1 cellular context compared by ENCODE assay signal in the genomic region with DNA sequence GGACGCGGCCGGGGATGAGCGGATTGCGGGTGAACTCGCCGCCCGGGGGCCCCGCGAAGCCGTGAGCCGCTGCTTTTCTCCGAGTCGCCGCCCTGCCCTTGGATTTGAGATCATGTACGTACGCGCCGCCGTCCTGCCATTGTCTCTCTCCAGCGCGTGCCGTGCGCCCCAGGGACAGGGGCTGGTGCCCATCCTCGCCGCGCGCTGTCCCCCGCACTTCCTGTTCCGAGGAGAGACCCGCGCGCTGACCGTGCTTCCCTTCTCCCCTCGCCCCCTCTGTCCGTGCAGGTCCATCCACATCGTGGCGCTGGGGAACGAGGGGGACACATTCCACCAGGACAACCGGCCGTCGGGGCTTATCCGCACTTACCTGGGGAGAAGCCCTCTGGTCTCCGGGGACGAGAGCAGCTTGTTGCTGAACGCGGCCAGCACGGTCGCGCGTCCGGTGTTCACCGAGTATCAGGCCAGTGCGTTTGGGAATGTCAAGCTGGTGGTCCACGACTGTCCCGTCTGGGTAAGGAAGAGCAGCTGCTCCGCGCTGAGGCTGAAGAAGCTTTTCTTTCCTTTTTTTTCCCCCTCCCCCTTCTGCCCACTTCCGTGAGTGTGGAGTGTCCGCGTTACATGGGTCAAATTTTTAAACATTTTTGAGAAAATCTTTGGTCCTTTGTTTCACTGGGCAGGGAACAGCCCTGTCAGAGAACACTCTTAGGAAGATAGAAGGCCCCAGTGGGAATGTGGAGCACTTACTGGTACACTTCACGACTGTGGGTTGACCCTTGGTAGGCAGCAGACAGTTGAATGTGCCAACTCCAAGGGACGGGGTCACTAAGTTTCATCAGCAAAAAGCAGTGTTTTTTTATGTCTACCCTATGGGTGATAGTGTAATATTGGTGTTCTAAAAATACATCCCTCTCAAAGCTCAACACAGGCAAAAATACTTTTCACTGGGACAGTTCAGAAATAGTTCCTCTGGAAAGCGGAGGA.
TF ChIP-seq lines count a peak whose summit lies in the region.

No MANE protein-coding gene starts in this region.

TF ChIP-seq in K562, 482 proteins besides CTCF, POLR2A, EP300 and RAD21 (continued from another document and continues in another):
- TF ChIP-seq, protein P1, sequence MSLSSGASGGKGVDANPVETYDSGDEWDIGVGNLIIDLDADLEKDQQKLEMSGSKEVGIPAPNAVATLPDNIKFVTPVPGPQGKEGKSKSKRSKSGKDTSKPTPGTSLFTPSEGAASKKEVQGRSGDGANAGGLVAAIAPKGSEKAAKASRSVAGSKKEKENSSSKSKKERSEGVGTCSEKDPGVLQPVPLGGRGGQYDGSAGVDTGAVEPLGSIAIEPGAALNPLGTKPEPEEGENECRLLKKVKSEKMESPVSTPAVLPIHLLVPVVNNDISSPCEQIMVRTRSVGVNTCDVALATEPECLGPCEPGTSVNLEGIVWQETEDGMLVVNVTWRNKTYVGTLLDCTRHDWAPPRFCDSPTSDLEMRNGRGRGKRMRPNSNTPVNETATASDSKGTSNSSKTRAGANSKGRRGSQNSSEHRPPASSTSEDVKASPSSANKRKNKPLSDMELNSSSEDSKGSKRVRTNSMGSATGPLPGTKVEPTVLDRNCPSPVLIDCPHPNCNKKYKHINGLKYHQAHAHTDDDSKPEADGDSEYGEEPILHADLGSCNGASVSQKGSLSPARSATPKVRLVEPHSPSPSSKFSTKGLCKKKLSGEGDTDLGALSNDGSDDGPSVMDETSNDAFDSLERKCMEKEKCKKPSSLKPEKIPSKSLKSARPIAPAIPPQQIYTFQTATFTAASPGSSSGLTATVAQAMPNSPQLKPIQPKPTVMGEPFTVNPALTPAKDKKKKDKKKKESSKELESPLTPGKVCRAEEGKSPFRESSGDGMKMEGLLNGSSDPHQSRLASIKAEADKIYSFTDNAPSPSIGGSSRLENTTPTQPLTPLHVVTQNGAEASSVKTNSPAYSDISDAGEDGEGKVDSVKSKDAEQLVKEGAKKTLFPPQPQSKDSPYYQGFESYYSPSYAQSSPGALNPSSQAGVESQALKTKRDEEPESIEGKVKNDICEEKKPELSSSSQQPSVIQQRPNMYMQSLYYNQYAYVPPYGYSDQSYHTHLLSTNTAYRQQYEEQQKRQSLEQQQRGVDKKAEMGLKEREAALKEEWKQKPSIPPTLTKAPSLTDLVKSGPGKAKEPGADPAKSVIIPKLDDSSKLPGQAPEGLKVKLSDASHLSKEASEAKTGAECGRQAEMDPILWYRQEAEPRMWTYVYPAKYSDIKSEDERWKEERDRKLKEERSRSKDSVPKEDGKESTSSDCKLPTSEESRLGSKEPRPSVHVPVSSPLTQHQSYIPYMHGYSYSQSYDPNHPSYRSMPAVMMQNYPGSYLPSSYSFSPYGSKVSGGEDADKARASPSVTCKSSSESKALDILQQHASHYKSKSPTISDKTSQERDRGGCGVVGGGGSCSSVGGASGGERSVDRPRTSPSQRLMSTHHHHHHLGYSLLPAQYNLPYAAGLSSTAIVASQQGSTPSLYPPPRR (CRISPR knock-in tag; IDR thresholded peaks at IDR 0.05; ENCODE audit: borderline replicate concordance): 0 out of 2 replicates have a peak, but pooled peaks have one; percentile 32
- TF ChIP-seq RBM22 (IDR thresholded peaks at IDR 0.05; ENCODE audit: low read depth, low read length, poor library complexity, severe bottlenecking) (peak; percentile 74), ZBED1 (IDR thresholded peaks at IDR 0.05) (no peak), TRIM28 (IDR thresholded peaks at IDR 0.05) (no peak), ZNF263 (CRISPR knock-in tag; IDR thresholded peaks at IDR 0.05; ENCODE audit: borderline replicate concordance) (no peak; the same call in 1 of the 2 replicates), JUN (IDR thresholded peaks at IDR 0.05; ENCODE audit: borderline replicate concordance, low read depth, low read length) (no peak), JUN (CRISPR knock-in tag; IDR thresholded peaks at IDR 0.05; ENCODE audit: borderline replicate concordance) (peak; percentile 43; the same call in 1 of the 2 replicates), SP1 (CRISPR knock-in tag; IDR thresholded peaks at IDR 0.05) (0 out of 2 replicates have a peak, but pooled peaks have one; percentile 40), NONO (IDR thresholded peaks at IDR 0.05; ENCODE audit: low read depth in 2 of 2, low read length in 1 of 2) (peak in 1 of 2 experiments; percentile 50; a peak in 1 of 4 replicates), ZFX (CRISPR knock-in tag; IDR thresholded peaks at IDR 0.05) (peak; percentile 16; the same call in 1 of the 2 replicates), PHB (CRISPR knock-in tag; IDR thresholded peaks at IDR 0.05) (no peak), ZNF76 (CRISPR knock-in tag; IDR thresholded peaks at IDR 0.05; ENCODE audit: borderline replicate concordance) (no peak), ZC3H8 (IDR thresholded peaks at IDR 0.05) (no peak), ERF (CRISPR knock-in tag; IDR thresholded peaks at IDR 0.05) (no peak), ZNF232 (CRISPR knock-in tag; IDR thresholded peaks at IDR 0.05) (0 out of 2 replicates have a peak, but pooled peaks have one; percentile 48), KDM4B (IDR thresholded peaks at IDR 0.05; ENCODE audit: borderline replicate concordance in 2 of 2, low read depth in 1 of 2) (0 out of 4 replicates have a peak, but pooled peaks of 1 of the 2 experiments have one; percentile 59), RBFOX2 (IDR thresholded peaks at IDR 0.05; ENCODE audit: low read depth, low read length) (peak; percentile 92), NBN (IDR thresholded peaks at IDR 0.05; ENCODE audit: low read depth) (no peak; the same call in 1 of the 2 replicates), BHLHE40 (IDR thresholded peaks at IDR 0.05; ENCODE audit: low read length) (peak; percentile 36; the same call in 1 of the 2 replicates), HIVEP1 (CRISPR knock-in tag; IDR thresholded peaks at IDR 0.05) (no peak), PHF8 (IDR thresholded peaks at IDR 0.05; ENCODE audit: borderline replicate concordance, low read length) (0 out of 2 replicates have a peak, but pooled peaks have one; percentile 7), OTX1 (CRISPR knock-in tag; IDR thresholded peaks at IDR 0.05) (no peak), HDAC8 (tag; IDR thresholded peaks at IDR 0.05) (no peak), ELF1 (tag; IDR thresholded peaks at IDR 0.05) (peak; percentile 54; the same call in 1 of the 2 replicates), RBM14 (IDR thresholded peaks at IDR 0.05; ENCODE audit: borderline replicate concordance, insufficient read depth, low read depth, low read length) (no peak), MEF2A (IDR thresholded peaks at IDR 0.05; ENCODE audit: control insufficient read depth, low read depth, low read length) (0 out of 2 replicates have a peak, but pooled peaks have one; percentile 6), CHD1 (IDR thresholded peaks at IDR 0.05; ENCODE audit: low read length) (peak; percentile 84), DPF2 (IDR thresholded peaks at IDR 0.05) (0 out of 2 replicates have a peak, but pooled peaks have one; percentile 10), SP2 (IDR thresholded peaks at IDR 0.05; ENCODE audit: extremely low read depth, low read depth, low read length, poor library complexity, severe bottlenecking) (no peak), SMAD1 (IDR thresholded peaks at IDR 0.05; ENCODE audit: low read depth, low read length, partially characterized antibody) (peak; percentile 19), XRCC4 (IDR thresholded peaks at IDR 0.05; ENCODE audit: extremely low read depth, insufficient read depth, insufficient read length) (no peak)
- TF ChIP-seq, protein P2, sequence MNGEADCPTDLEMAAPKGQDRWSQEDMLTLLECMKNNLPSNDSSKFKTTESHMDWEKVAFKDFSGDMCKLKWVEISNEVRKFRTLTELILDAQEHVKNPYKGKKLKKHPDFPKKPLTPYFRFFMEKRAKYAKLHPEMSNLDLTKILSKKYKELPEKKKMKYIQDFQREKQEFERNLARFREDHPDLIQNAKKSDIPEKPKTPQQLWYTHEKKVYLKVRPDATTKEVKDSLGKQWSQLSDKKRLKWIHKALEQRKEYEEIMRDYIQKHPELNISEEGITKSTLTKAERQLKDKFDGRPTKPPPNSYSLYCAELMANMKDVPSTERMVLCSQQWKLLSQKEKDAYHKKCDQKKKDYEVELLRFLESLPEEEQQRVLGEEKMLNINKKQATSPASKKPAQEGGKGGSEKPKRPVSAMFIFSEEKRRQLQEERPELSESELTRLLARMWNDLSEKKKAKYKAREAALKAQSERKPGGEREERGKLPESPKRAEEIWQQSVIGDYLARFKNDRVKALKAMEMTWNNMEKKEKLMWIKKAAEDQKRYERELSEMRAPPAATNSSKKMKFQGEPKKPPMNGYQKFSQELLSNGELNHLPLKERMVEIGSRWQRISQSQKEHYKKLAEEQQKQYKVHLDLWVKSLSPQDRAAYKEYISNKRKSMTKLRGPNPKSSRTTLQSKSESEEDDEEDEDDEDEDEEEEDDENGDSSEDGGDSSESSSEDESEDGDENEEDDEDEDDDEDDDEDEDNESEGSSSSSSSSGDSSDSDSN (IDR thresholded peaks at IDR 0.05; ENCODE audit: borderline replicate concordance in 1 of 2, low read depth in 2 of 2, low read length in 2 of 2): peak in 1 of 2 experiments; percentile 75; a peak in 3 of 4 replicates
- TF ChIP-seq, protein P3, sequence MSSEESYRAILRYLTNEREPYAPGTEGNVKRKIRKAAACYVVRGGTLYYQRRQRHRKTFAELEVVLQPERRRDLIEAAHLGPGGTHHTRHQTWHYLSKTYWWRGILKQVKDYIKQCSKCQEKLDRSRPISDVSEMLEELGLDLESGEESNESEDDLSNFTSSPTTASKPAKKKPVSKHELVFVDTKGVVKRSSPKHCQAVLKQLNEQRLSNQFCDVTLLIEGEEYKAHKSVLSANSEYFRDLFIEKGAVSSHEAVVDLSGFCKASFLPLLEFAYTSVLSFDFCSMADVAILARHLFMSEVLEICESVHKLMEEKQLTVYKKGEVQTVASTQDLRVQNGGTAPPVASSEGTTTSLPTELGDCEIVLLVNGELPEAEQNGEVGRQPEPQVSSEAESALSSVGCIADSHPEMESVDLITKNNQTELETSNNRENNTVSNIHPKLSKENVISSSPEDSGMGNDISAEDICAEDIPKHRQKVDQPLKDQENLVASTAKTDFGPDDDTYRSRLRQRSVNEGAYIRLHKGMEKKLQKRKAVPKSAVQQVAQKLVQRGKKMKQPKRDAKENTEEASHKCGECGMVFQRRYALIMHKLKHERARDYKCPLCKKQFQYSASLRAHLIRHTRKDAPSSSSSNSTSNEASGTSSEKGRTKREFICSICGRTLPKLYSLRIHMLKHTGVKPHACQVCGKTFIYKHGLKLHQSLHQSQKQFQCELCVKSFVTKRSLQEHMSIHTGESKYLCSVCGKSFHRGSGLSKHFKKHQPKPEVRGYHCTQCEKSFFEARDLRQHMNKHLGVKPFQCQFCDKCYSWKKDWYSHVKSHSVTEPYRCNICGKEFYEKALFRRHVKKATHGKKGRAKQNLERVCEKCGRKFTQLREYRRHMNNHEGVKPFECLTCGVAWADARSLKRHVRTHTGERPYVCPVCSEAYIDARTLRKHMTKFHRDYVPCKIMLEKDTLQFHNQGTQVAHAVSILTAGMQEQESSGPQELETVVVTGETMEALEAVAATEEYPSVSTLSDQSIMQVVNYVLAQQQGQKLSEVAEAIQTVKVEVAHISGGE (CRISPR knock-in tag; IDR thresholded peaks at IDR 0.05): peak in 1 of 3 experiments; percentile 29; a peak in 1 of 6 replicates
- TF ChIP-seq, protein P4, sequence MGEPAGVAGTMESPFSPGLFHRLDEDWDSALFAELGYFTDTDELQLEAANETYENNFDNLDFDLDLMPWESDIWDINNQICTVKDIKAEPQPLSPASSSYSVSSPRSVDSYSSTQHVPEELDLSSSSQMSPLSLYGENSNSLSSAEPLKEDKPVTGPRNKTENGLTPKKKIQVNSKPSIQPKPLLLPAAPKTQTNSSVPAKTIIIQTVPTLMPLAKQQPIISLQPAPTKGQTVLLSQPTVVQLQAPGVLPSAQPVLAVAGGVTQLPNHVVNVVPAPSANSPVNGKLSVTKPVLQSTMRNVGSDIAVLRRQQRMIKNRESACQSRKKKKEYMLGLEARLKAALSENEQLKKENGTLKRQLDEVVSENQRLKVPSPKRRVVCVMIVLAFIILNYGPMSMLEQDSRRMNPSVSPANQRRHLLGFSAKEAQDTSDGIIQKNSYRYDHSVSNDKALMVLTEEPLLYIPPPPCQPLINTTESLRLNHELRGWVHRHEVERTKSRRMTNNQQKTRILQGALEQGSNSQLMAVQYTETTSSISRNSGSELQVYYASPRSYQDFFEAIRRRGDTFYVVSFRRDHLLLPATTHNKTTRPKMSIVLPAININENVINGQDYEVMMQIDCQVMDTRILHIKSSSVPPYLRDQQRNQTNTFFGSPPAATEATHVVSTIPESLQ (CRISPR knock-in tag; IDR thresholded peaks at IDR 0.05): 0 out of 2 replicates have a peak, but pooled peaks have one; percentile 53
- TF ChIP-seq, protein P5, sequence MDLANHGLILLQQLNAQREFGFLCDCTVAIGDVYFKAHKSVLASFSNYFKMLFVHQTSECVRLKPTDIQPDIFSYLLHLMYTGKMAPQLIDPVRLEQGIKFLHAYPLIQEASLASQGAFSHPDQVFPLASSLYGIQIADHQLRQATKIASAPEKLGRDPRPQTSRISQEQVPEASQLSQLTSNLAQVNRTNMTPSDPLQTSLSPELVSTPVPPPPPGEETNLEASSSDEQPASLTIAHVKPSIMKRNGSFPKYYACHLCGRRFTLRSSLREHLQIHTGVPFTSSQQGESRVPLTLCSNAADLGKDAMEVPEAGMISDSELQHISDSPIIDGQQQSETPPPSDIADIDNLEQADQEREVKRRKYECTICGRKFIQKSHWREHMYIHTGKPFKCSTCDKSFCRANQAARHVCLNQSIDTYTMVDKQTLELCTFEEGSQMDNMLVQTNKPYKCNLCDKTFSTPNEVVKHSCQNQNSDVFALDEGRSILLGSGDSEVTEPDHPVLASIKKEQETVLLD (IDR thresholded peaks at IDR 0.05): 0 out of 2 replicates have a peak, but pooled peaks have one; percentile 28
- TF ChIP-seq, protein P6, sequence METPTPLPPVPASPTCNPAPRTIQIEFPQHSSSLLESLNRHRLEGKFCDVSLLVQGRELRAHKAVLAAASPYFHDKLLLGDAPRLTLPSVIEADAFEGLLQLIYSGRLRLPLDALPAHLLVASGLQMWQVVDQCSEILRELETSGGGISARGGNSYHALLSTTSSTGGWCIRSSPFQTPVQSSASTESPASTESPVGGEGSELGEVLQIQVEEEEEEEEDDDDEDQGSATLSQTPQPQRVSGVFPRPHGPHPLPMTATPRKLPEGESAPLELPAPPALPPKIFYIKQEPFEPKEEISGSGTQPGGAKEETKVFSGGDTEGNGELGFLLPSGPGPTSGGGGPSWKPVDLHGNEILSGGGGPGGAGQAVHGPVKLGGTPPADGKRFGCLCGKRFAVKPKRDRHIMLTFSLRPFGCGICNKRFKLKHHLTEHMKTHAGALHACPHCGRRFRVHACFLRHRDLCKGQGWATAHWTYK (CRISPR knock-in tag; IDR thresholded peaks at IDR 0.05): 0 out of 2 replicates have a peak, but pooled peaks have one; percentile 4
- TF ChIP-seq, protein P7, sequence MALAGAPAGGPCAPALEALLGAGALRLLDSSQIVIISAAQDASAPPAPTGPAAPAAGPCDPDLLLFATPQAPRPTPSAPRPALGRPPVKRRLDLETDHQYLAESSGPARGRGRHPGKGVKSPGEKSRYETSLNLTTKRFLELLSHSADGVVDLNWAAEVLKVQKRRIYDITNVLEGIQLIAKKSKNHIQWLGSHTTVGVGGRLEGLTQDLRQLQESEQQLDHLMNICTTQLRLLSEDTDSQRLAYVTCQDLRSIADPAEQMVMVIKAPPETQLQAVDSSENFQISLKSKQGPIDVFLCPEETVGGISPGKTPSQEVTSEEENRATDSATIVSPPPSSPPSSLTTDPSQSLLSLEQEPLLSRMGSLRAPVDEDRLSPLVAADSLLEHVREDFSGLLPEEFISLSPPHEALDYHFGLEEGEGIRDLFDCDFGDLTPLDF (CRISPR knock-in tag; IDR thresholded peaks at IDR 0.05): 0 out of 2 replicates have a peak, but pooled peaks have one; percentile 49
- TF ChIP-seq, protein P8, sequence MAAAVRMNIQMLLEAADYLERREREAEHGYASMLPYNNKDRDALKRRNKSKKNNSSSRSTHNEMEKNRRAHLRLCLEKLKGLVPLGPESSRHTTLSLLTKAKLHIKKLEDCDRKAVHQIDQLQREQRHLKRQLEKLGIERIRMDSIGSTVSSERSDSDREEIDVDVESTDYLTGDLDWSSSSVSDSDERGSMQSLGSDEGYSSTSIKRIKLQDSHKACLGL (CRISPR knock-in tag; IDR thresholded peaks at IDR 0.05; ENCODE audit: borderline replicate concordance, poor library complexity, severe bottlenecking): no peak
